8 cellular contexts compared by ENCODE assay signal in genomic region chr10:102432162-102432950, GRCh38. TPM values are rescaled to one million over a fixed set of nuclear protein-coding genes. Genes with fewer than 3 reads are reported as not detected.
DNase-seq lines count a peak whose midpoint lies in the region; TF ChIP-seq lines count a peak whose summit lies in the region.

TSS of gene CUEDC2 (minus strand) at chr10:102432574. CDS start at chr10:102425188, 7,386 bp downstream.

- H3K27me3 Mint-ChIP-seq in activated naive CD4-positive, alpha-beta T cell treated with anti-CD3 and anti-CD28 coated beads for 36 hours (ENCODE audit: low read depth): no peaks in the 10 kb centered on the region

- H3K27ac Mint-ChIP-seq in activated naive CD4-positive, alpha-beta T cell treated with anti-CD3 and anti-CD28 coated beads for 36 hours: peak within 1 kb of the TSS; percentile 92

- H3K9me3 ChIP-seq in neutrophil: no peaks in the 10 kb centered on the region

- no peaks in the 10 kb centered on the region for H3K27me3 ChIP-seq in neutrophil

- peak within 1 kb of the TSS; percentile 53 for H3K27ac ChIP-seq in neutrophil

- H3K4me3 ChIP-seq in HFF-Myc (replicated peaks; ENCODE audit: low read depth, low read length) (peak within 1 kb of the TSS; percentile 66), neutrophil (ENCODE audit: low read depth in 1 of 2, low read length in 1 of 2) (peak within 1 kb of the TSS; percentile 78 to 97)

- peaks cover 47% of the 10 kb centered on the region for H3K4me1 Mint-ChIP-seq in activated naive CD4-positive, alpha-beta T cell treated with anti-CD3 and anti-CD28 coated beads for 36 hours (ENCODE audit: low read depth)

- CTCF ChIA-PET in activated naive CD4-positive, alpha-beta T cell treated with anti-CD3 and anti-CD28 coated beads for 36 hours (lab: Charles Lee): interaction anchor here (0.7 to 1.8 kb wide), 7 partner anchors 9 to 81 kb away, joined by 3 to 17 read pairs (median 3); no protein-coding TSS in a partner anchor

- TF ChIP-seq CTCF in HFF-Myc (IDR thresholded peaks at IDR 0.05; ENCODE audit: low read depth, low read length, missing control alignments) (no peak), neutrophil (IDR thresholded peaks at IDR 0.05) (no peak)

- H3K4me1 ChIP-seq in neutrophil (ENCODE audit: control insufficient read depth in 1 of 2, insufficient read depth in 1 of 2, low read depth in 1 of 2, low read length in 1 of 2): peaks cover 38 to 39% of the 10 kb centered on the region in 2 experiments

- DNase-seq in GM04503 (ENCODE audit: low read depth) (peak; percentile 81), HFF-Myc (ENCODE audit: extremely low read depth, low read depth) (peak; percentile 87), NAMALWA (ENCODE audit: low spot score) (peak; percentile 97), SK-N-DZ (ENCODE audit: low spot score) (peak; percentile 97), foreskin melanocyte (peak; percentile 94), superior temporal gyrus (ENCODE audit: extremely low spot score) (peak; percentile 99)
- DNase-seq in activated naive CD4-positive, alpha-beta T cell treated with anti-CD3 and anti-CD28 coated beads for 36 hours: peak; percentile 99

- H3K36me3 ChIP-seq in neutrophil: no peaks in the 10 kb centered on the region

- H3K4me3 Mint-ChIP-seq in activated naive CD4-positive, alpha-beta T cell treated with anti-CD3 and anti-CD28 coated beads for 36 hours: peak within 1 kb of the TSS; percentile 90

- intact Hi-C loops in activated naive CD4-positive, alpha-beta T cell treated with anti-CD3 and anti-CD28 coated beads for 36 hours (cut with micrococcal nuclease): loop anchor here (1.0 to 2.0 kb wide), 8 partner anchors 11 to 280 kb away; partner anchors contain the start of genes ACTR1A, NFKB2 and NOLC1

- H3K36me3 Mint-ChIP-seq in activated naive CD4-positive, alpha-beta T cell treated with anti-CD3 and anti-CD28 coated beads for 36 hours (ENCODE audit: low read depth): peaks cover 1% of the 10 kb centered on the region

- no peaks in the 10 kb centered on the region for H3K9me3 Mint-ChIP-seq in activated naive CD4-positive, alpha-beta T cell treated with anti-CD3 and anti-CD28 coated beads for 36 hours

RNA-seq across cellular contexts. Expression of gene CUEDC2, which starts in this region (rescaled TPM):
- 130 and 171 TPM in 2 replicates for polyA plus RNA-seq in SK-N-DZ (2014; cell fraction: cytosol; rRNA removed)
- 127 and 172 TPM in 2 replicates for polyA plus RNA-seq in SK-N-DZ (2014; cell fraction: nucleus; rRNA removed)
- 10 to 100 TPM; 63.3 to 64.4 TPM for total RNA-seq in activated naive CD4-positive, alpha-beta T cell treated with anti-CD3 and anti-CD28 coated beads for 36 hours

Comparison
In these comparisons a context has a peak if more than half of its experiments do, and no peak if none do; other contexts are left out.
1. Peak in every context shown above with its lines: DNase-seq, H3K4me3 ChIP-seq and H3K27ac ChIP-seq.